ENCODE assay signal across 12 cellular contexts in the genomic region with DNA sequence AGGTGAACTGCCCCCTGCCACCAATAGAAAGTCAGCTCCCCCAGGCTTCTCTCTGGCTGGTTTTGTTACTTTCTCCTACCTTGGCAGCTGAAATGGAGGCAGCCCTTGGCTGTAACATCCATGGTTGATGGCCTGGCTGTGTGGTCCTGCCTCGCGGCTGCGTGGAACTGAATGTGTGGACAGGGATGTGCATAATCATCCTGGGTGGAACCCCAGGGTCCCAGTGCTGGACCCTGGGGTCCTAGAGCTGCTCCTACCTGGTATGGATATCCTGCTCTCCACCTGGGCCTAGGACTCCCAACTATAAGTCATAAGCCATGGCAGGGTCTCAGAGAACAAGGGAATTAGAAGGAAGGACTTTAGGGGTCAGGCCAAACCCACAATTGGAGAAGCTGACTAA.
A peak's percentile ranks its signal among the peaks of the same experiment; 100 is the strongest.
DNase-seq lines count a peak whose midpoint lies in the region; ATAC-seq and TF ChIP-seq lines count a peak whose summit lies in the region.
"Had no signal": no experiment of that assay in that cellular context is flagged by ENCODE, and none has a peak within 500 bp of the region (broad histone marks: within the 10 kb centered on the region; RNA-seq: fewer than 3 reads in every experiment).

No MANE protein-coding gene starts in this region.

- no peaks in the 10 kb centered on the region for H3K4me1 ChIP-seq in CD4-positive, CD25-positive, alpha-beta regulatory T cell (ENCODE audit: control insufficient read depth, insufficient read depth, low read length, poor library complexity, severe bottlenecking)
- H3K4me1 ChIP-seq in GM23338 (ENCODE audit: insufficient read depth) (no peaks in the 10 kb centered on the region), neuronal stem cell (ENCODE audit: control insufficient read depth in 2 of 2, insufficient read depth in 1 of 2, low read depth in 1 of 2, low read length in 2 of 2) (no peaks in the 10 kb centered on the region)
- H3K4me1 ChIP-seq: SJSA1, testis had no signal

- H3K4ac ChIP-seq in neuronal stem cell (ENCODE audit: low read length): no peak overlapping the region

- H4K8ac ChIP-seq in neuronal stem cell (ENCODE audit: low read depth, low read length): no peak overlapping the region

- H3K4me3 ChIP-seq in CD4-positive, CD25-positive, alpha-beta regulatory T cell (ENCODE audit: low read depth, low read length): no peak overlapping the region
- H3K4me3 ChIP-seq in GM23338: no peak overlapping the region
- no peak overlapping the region for H3K4me3 ChIP-seq in neuronal stem cell (ENCODE audit: low read length in 2 of 2)
- H3K4me3 ChIP-seq: SJSA1, testis had no signal

- no peaks in the 10 kb centered on the region for H3K36me3 Mint-ChIP-seq in CD4-positive, CD25-positive, alpha-beta regulatory T cell
- H3K36me3 Mint-ChIP-seq in GM23338 (ENCODE audit: low read depth): peaks cover 10% of the 10 kb centered on the region; the same call in 2 of the 3 replicates
- H3K36me3 Mint-ChIP-seq in WTC11: peaks cover 5% of the 10 kb centered on the region; the same call in 1 of the 2 replicates
- H3K36me3 Mint-ChIP-seq: natural killer cell had no signal

- no peaks in the 10 kb centered on the region for H3K9me3 Mint-ChIP-seq in CD4-positive, CD25-positive, alpha-beta regulatory T cell
- peaks cover 18% of the 10 kb centered on the region; the same call in 2 of the 3 replicates for H3K9me3 Mint-ChIP-seq in GM23338
- peaks cover 11% of the 10 kb centered on the region for H3K9me3 Mint-ChIP-seq in WTC11
- H3K9me3 Mint-ChIP-seq: natural killer cell had no signal

- H3K27ac Mint-ChIP-seq in CD4-positive, CD25-positive, alpha-beta regulatory T cell: peak overlapping the region in 2 of 3 donors; percentile 62 to 67
- H3K27ac Mint-ChIP-seq in GM23338: no peak overlapping the region
- H3K27ac Mint-ChIP-seq in WTC11: no peak overlapping the region

- H3K14ac ChIP-seq in neuronal stem cell (ENCODE audit: low read length): no peak overlapping the region

- no peak overlapping the region for H3K27ac ChIP-seq in CD4-positive, CD25-positive, alpha-beta regulatory T cell (ENCODE audit: insufficient read depth, low read length, poor library complexity, severe bottlenecking)
- H3K27ac ChIP-seq in GM23338 (ENCODE audit: low read depth): no peak overlapping the region
- no peak overlapping the region for H3K27ac ChIP-seq in neuronal stem cell (replicated peaks; ENCODE audit: low read length)
- H3K27ac ChIP-seq: SJSA1, testis had no signal

- no peak overlapping the region for H3K9ac ChIP-seq in neuronal stem cell (ENCODE audit: low read depth, low read length, poor library complexity)

- no peaks in the 10 kb centered on the region for H3K36me3 ChIP-seq in CD4-positive, CD25-positive, alpha-beta regulatory T cell (ENCODE audit: control insufficient read depth, insufficient read depth, low read length)
- no peaks in the 10 kb centered on the region for H3K36me3 ChIP-seq in GM23338 (ENCODE audit: insufficient read depth)
- no peaks in the 10 kb centered on the region for H3K36me3 ChIP-seq in neuronal stem cell (replicated peaks in 1 of 2; ENCODE audit: control insufficient read depth in 2 of 2, insufficient read depth in 2 of 2, low read length in 2 of 2)
- H3K36me3 ChIP-seq: SJSA1 had no signal

- 0 out of 2 replicates have a peak overlapping the region, but pooled peaks have one; percentile 64 for H2AFZ ChIP-seq in GM23338
- peak overlapping the region; percentile 81 for H2AFZ ChIP-seq in neuronal stem cell (ENCODE audit: low read length)

- no peaks in the 10 kb centered on the region for H3F3A ChIP-seq in GM23338 (replicated peaks; ENCODE audit: low read depth)

- H3K79me1 ChIP-seq in neuronal stem cell (ENCODE audit: low read depth, low read length): no peaks in the 10 kb centered on the region

- H2BK15ac ChIP-seq in neuronal stem cell (ENCODE audit: low read length): no peak overlapping the region

- H4K91ac ChIP-seq in neuronal stem cell (ENCODE audit: low read depth, low read length, poor library complexity): no peak overlapping the region

- peaks cover 0 to 7% (median 3%) of the 10 kb centered on the region in 4 donors for H3K4me1 Mint-ChIP-seq in CD4-positive, CD25-positive, alpha-beta regulatory T cell
- H3K4me1 Mint-ChIP-seq in GM23338 (no peaks in the 10 kb centered on the region), WTC11 (no peaks in the 10 kb centered on the region)

- H3K27me3 Mint-ChIP-seq in CD4-positive, CD25-positive, alpha-beta regulatory T cell: peaks cover 13% of the 10 kb centered on the region
- H3K27me3 Mint-ChIP-seq in GM23338 (ENCODE audit: insufficient read depth, low read depth, poor library complexity) (peaks cover 6% of the 10 kb centered on the region), WTC11 (ENCODE audit: low read depth) (no peaks in the 10 kb centered on the region; the same call in 1 of the 2 replicates)

- in situ Hi-C loops in G401 (cut with HindIII; ENCODE audit: low sequenced_read_pairs): no loop called here

- POLR2A ChIA-PET in WTC11 (lab: Charles Lee): no interaction called here

- ATAC-seq in CD4-positive, CD25-positive, alpha-beta regulatory T cell (ENCODE audit: low read depth in 2 of 2): no peak
- ATAC-seq in GM23338: no peak
- peak; percentile 5; the same call in 1 of the 2 replicates for ATAC-seq in WTC11
- no peak for ATAC-seq in HG02642 (IDR thresholded peaks at IDR 0.05; ENCODE audit: poor library complexity, unreplicated experiment)

- CTCF ChIA-PET in WTC11 (lab: Charles Lee): interaction anchor here (1.0 to 2.9 kb wide), 8 partner anchors 149 to 549 kb away, joined by 3 to 29 read pairs (median 4); no protein-coding TSS in a partner anchor

- no peak overlapping the region for H2BK120ac ChIP-seq in neuronal stem cell (ENCODE audit: low read depth, low read length)

- H3K79me2 ChIP-seq in GM23338 (replicated peaks; ENCODE audit: insufficient read depth): no peaks in the 10 kb centered on the region

- H3K9me3 ChIP-seq in CD4-positive, CD25-positive, alpha-beta regulatory T cell (ENCODE audit: control insufficient read depth in 2 of 2, low read length in 2 of 2): no peaks in the 10 kb centered on the region
- H3K9me3 ChIP-seq in neuronal stem cell (replicated peaks in 1 of 2; ENCODE audit: control insufficient read depth in 2 of 2, insufficient read depth in 1 of 2, low read depth in 1 of 2, low read length in 2 of 2): no peaks in the 10 kb centered on the region
- H3K9me3 ChIP-seq: SJSA1, testis had no signal

- no peak overlapping the region for H2BK12ac ChIP-seq in neuronal stem cell (ENCODE audit: low read length)

- no peaks in the 10 kb centered on the region for H3K27me3 ChIP-seq in CD4-positive, CD25-positive, alpha-beta regulatory T cell (ENCODE audit: control insufficient read depth, insufficient read depth, low read length)
- no peaks in the 10 kb centered on the region for H3K27me3 ChIP-seq in GM23338 (ENCODE audit: insufficient read depth)
- H3K27me3 ChIP-seq in neuronal stem cell (ENCODE audit: control insufficient read depth in 3 of 3, insufficient read depth in 3 of 3, low read depth in 1 of 3, low read length in 3 of 3): no peaks in the 10 kb centered on the region
- H3K27me3 ChIP-seq: SJSA1, testis had no signal

- peak overlapping the region in 1 of 4 donors; percentile 17 for H3K4me3 Mint-ChIP-seq in CD4-positive, CD25-positive, alpha-beta regulatory T cell
- H3K4me3 Mint-ChIP-seq in GM23338: no peak overlapping the region
- no peak overlapping the region for H3K4me3 Mint-ChIP-seq in WTC11
- H3K4me3 Mint-ChIP-seq: natural killer cell had no signal

- no peak for TF ChIP-seq CTCF in GM23338 (conservative IDR thresholded peaks at IDR 0.05; ENCODE audit: low read depth in 2 of 2)
- no peak for TF ChIP-seq CTCF in WTC11 (IDR thresholded peaks at IDR 0.05)

- H3K18ac ChIP-seq in neuronal stem cell (ENCODE audit: low read length): no peak overlapping the region

- H2BK5ac ChIP-seq in neuronal stem cell (ENCODE audit: low read length): no peak overlapping the region

- no CpG with 5 or more reads among the region's 3 CpGs for WGBS in neuronal stem cell (ENCODE audit: extremely low coverage in 2 of 2, insufficient read length in 2 of 2, insufficient replicate concordance in 1 of 2), 2 donors

- H2AK5ac ChIP-seq in neuronal stem cell (ENCODE audit: low read depth, low read length): no peak overlapping the region

- DNase-seq in CD4-positive, CD25-positive, alpha-beta regulatory T cell: no peak
- DNase-seq in GM23338 (ENCODE audit: low spot score) (no peak), WTC11 (ENCODE audit: low spot score) (no peak), neuronal stem cell (ENCODE audit: low spot score) (no peak), HuH-7.5 (ENCODE audit: low spot score) (no peak), NCI-H2029 (lab: John Stamatoyannopoulos, UW) (no peak), G401 (ENCODE audit: low spot score) (no peak)
- DNase-seq: NCI-H2171 had no signal

- no peak overlapping the region for H3K23ac ChIP-seq in neuronal stem cell (ENCODE audit: low read depth, low read length, poor library complexity)

- no peaks in the 10 kb centered on the region for H4K20me1 ChIP-seq in GM23338 (replicated peaks; ENCODE audit: insufficient read depth)

- no peaks in the 10 kb centered on the region for H3K9me2 ChIP-seq in GM23338 (ENCODE audit: insufficient read depth)

- no peak overlapping the region for H3K4me2 ChIP-seq in GM23338
- H3K4me2 ChIP-seq in neuronal stem cell (ENCODE audit: insufficient read depth, low read length, poor library complexity, severe bottlenecking): no peak overlapping the region

TF ChIP-seq in GM23338, 12 proteins besides CTCF, POLR2A, EP300 and RAD21 (continues in another document):
- no peak for TF ChIP-seq POLR2AphosphoS5 (IDR thresholded peaks at IDR 0.05; ENCODE audit: low read depth)

TF ChIP-seq in WTC11, 78 proteins besides CTCF, POLR2A, EP300 and RAD21 (continues in another document):
- no peak for TF ChIP-seq ZNF219 (CRISPR knock-in tag; IDR thresholded peaks at IDR 0.05; ENCODE audit: borderline replicate concordance)
- TF ChIP-seq, protein P1, sequence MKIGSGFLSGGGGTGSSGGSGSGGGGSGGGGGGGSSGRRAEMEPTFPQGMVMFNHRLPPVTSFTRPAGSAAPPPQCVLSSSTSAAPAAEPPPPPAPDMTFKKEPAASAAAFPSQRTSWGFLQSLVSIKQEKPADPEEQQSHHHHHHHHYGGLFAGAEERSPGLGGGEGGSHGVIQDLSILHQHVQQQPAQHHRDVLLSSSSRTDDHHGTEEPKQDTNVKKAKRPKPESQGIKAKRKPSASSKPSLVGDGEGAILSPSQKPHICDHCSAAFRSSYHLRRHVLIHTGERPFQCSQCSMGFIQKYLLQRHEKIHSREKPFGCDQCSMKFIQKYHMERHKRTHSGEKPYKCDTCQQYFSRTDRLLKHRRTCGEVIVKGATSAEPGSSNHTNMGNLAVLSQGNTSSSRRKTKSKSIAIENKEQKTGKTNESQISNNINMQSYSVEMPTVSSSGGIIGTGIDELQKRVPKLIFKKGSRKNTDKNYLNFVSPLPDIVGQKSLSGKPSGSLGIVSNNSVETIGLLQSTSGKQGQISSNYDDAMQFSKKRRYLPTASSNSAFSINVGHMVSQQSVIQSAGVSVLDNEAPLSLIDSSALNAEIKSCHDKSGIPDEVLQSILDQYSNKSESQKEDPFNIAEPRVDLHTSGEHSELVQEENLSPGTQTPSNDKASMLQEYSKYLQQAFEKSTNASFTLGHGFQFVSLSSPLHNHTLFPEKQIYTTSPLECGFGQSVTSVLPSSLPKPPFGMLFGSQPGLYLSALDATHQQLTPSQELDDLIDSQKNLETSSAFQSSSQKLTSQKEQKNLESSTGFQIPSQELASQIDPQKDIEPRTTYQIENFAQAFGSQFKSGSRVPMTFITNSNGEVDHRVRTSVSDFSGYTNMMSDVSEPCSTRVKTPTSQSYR (CRISPR knock-in tag; IDR thresholded peaks at IDR 0.05): no peak

Comparison
In these comparisons a context has a peak if more than half of its experiments do, and no peak if none do; other contexts are left out.
1. H3K27ac Mint-ChIP-seq: peak in CD4-positive, CD25-positive, alpha-beta regulatory T cell (2 of 3); none in GM23338 (single experiment) and WTC11 (single experiment).